In the genomic region with DNA sequence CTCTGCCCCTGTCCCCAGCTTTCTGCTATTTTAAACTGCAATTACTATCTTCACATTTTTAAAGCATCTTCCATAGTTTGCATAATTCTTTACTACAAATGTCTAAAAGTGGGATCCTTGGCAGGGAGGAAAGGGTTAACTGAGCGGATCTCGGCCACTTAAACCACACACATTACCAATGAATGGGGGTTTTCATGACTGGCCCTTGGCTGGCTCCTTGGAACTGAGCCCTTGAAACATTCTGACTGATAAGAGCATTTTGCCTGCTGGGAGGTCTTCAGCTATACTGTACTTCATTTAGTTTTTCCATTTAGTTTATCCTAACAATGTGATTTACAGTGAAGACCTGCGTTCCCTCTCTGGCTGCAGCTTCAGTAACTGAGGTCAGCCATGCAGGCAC, we compare ENCODE assay signal across 21 cellular contexts.
"Had no signal": no experiment of that assay in that cellular context is flagged by ENCODE, and none has a peak within 500 bp of the region (broad histone marks: within the 10 kb centered on the region; RNA-seq: fewer than 3 reads in every experiment).

No MANE protein-coding gene starts in this region.

- H3K9ac ChIP-seq: SK-N-SH had no signal

- H3K9me3 ChIP-seq: SJSA1, SK-N-SH had no signal

- H3K27ac ChIP-seq: RWPE1, SJSA1 had no signal

- H3K4me3 ChIP-seq: SJSA1 had no signal

- H3K27me3 ChIP-seq: SJSA1 had no signal

- DNase-seq: KBM-7, MV-4-11, NCI-H1048, NCI-H1105, NCI-H1417, NCI-H1436 treated with DMSO at 0.1 percent for 48 hours, NCI-H1694, NCI-H187 treated with DMSO at 0.1 percent for 48 hours, NCI-H2029 treated with DMSO at 0.1 percent for 48 hours, NCI-H2171 treated with DMSO at 0.1 percent for 48 hours, NCI-H226, NCI-H446, NCI-H510A, NCI-H524 treated with DMSO at 0.1 percent for 48 hours, NCI-H69, NCI-H774, SHP77 treated with DMSO at 0.1 percent for 48 hours, SK-N-SH, SW 1271 had no signal
